ENCODE assay signal across 21 cellular contexts in the genomic region with DNA sequence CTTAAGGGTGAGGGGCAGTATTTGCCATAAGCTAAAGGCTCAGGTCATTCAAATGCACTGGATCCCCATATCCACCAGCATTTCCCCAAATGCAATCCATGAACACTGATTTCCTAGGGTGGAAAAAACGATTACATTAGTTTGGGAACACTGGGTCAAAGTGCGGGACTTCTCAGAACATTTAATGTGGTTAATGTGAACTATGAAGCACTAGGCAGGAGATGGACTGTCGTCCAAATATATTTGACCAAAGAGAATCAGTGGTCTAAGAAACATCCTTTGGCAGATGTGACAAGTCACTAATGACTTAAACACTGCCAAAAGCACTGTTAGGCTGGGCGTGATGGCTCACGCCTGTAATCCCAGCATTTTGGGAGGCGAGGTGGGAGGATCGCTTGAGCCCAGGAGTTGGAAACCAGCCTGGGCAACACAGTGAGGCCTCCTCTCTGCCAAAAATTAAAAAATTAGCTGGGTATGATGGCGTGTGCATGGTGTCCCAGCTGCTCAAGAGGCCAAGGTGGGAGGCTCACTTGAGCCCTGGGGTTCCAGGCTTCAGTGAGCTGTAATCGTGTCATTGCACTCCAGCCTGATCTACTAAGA.
DNase-seq lines count a peak whose midpoint lies in the region; ATAC-seq and TF ChIP-seq lines count a peak whose summit lies in the region.
"Had no signal": no experiment of that assay in that cellular context is flagged by ENCODE, and none has a peak within 500 bp of the region (broad histone marks: within the 10 kb centered on the region; RNA-seq: fewer than 3 reads in every experiment).

No MANE protein-coding gene starts in this region.

- H3K27ac ChIP-seq in angular gyrus (ENCODE audit: low read depth, low read length) (peak overlapping the region; percentile 32), gastroesophageal sphincter (no peak overlapping the region), sigmoid colon (no peak overlapping the region)
- H3K27ac ChIP-seq: 22Rv1 had no signal

- H3K4me1 ChIP-seq in gastroesophageal sphincter (peaks cover 0 to 25% (median 3%) of the 10 kb centered on the region in 3 donors), sigmoid colon (peaks cover 0 to 15% (median 12%) of the 10 kb centered on the region in 4 donors)

- ATAC-seq in gastroesophageal sphincter (peak; percentile 47), HG03025 (IDR thresholded peaks at IDR 0.05; ENCODE audit: low FRiP score, unreplicated experiment) (no peak)
- ATAC-seq: K562 had no signal

- no peak for TF ChIP-seq POLR2A in gastroesophageal sphincter (IDR thresholded peaks at IDR 0.05)
- no peak for TF ChIP-seq POLR2A in sigmoid colon (IDR thresholded peaks at IDR 0.05)

- H3K27me3 ChIP-seq in gastroesophageal sphincter (no peaks in the 10 kb centered on the region), sigmoid colon (no peaks in the 10 kb centered on the region)
- H3K27me3 ChIP-seq: BE2C had no signal

- TF ChIP-seq CTCF in gastroesophageal sphincter (IDR thresholded peaks at IDR 0.05), result no peak
- no peak for TF ChIP-seq CTCF in sigmoid colon (IDR thresholded peaks at IDR 0.05)

- peaks cover 0 to 3% of the 10 kb centered on the region in 2 donors for H3K36me3 ChIP-seq in gastroesophageal sphincter
- no peaks in the 10 kb centered on the region for H3K36me3 ChIP-seq in sigmoid colon
- H3K36me3 ChIP-seq: BE2C had no signal

- DNase-seq in DMS 273 (lab: John Stamatoyannopoulos, UW; ENCODE audit: unreplicated experiment) (peak; percentile 33), DMS 273 treated with DMSO at 0.1 percent for 48 hours (lab: John Stamatoyannopoulos, UW) (no peak), sigmoid colon (peak; percentile 29), DMS114 treated with DMSO at 0.1 percent for 48 hours (lab: John Stamatoyannopoulos, UW; ENCODE audit: unreplicated experiment) (no peak), EL (no peak)
- DNase-seq: ACHN; BE2C; CD8-positive, alpha-beta memory T cell; H9; HFFc6; Kasumi-1; NCI-H1436; NCI-H1930; NCI-H2227 treated with DMSO at 0.1 percent for 48 hours; NCI-H510A treated with DMSO at 0.1 percent for 48 hours had no signal

- H3K9me3 ChIP-seq in gastroesophageal sphincter, result no peaks in the 10 kb centered on the region
- H3K9me3 ChIP-seq in sigmoid colon, result no peaks in the 10 kb centered on the region
- H3K9me3 ChIP-seq: BE2C had no signal

- TF ChIP-seq EP300 in gastroesophageal sphincter (IDR thresholded peaks at IDR 0.05) (no peak), sigmoid colon (IDR thresholded peaks at IDR 0.05) (no peak)

- WGBS in gastroesophageal sphincter (ENCODE audit: low coverage in 1 of 2), 2 donors, result 54 to 85% methylated on average over 5 to 6 of the region's 9 CpGs
- WGBS in sigmoid colon, 2 donors, result 85% methylated on average over 9 of the region's 9 CpGs

- intact Hi-C loops in sigmoid colon (cut with DNase I), result no loop called here

- H3K4me3 ChIP-seq in gastroesophageal sphincter (no peak overlapping the region), sigmoid colon (no peak overlapping the region)
- H3K4me3 ChIP-seq: GM23338, K562 had no signal

Comparison
In these comparisons a context has a peak if more than half of its experiments do, and no peak if none do; other contexts are left out.
1. DNase-seq: peak in DMS 273 (single experiment) and sigmoid colon (single experiment); none in DMS 273 treated with DMSO at 0.1 percent for 48 hours (single experiment), DMS114 treated with DMSO at 0.1 percent for 48 hours (single experiment) and EL (single experiment).